1 cellular context compared by ENCODE assay signal in the genomic region with DNA sequence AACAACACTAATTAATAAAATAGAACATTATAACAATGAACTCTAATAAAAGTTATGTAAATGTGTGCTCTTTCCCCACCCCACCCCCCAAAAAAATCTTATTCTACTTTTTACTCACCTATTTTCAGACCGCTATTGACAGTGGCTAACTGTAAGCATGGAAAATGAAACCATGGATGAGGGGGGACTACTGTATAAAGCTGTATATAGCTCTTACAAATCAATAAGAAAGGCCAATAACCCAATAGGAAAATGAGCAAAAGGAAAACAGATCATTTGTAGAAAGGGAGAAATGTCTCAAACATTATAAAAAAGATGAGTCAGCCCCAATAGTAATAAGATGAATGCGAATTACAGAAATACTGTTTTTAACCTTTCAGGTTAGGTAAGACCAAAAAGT.
TF ChIP-seq lines count a peak whose summit lies in the region.

No MANE protein-coding gene starts in this region.

TF ChIP-seq in A549, 52 proteins besides CTCF, POLR2A, EP300 and RAD21:
- TF ChIP-seq MAFK (IDR thresholded peaks at IDR 0.05; ENCODE audit: partially characterized antibody) (peak; percentile 25), CHD2 (IDR thresholded peaks at IDR 0.05; ENCODE audit: low read length, partially characterized antibody) (no peak), RFX5 (IDR thresholded peaks at IDR 0.05) (no peak)
